8 cellular contexts compared by ENCODE assay signal in the genomic region with DNA sequence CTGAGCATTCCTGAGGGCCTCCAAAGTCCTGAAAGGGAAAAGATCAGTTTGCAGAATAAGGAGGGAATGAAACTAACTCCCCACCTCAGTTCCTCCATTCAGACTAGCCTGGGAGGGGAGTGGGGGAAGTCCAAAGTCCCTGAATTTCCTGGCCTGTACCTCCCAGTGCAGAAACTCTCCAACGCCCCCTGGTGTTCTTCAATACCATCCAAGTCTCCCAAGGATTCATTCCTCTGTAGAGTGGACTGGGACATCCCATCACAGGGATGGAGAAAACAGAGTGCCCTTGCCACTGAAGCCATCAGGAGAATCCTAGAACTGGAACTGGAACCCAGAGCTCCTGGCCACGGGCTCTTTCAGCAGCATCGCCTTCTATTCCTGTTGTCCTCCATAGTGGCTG. TPM values are rescaled to one million over a fixed set of nuclear protein-coding genes. Genes with fewer than 3 reads are reported as not detected.
DNase-seq lines count a peak whose midpoint lies in the region; ATAC-seq and TF ChIP-seq lines count a peak whose summit lies in the region.

No MANE protein-coding gene starts in this region.

- peaks cover 37% of the 10 kb centered on the region for H3K4me1 Mint-ChIP-seq in GM23338

- H3K36me3 Mint-ChIP-seq in GM23338 (ENCODE audit: low read depth) = no peaks in the 10 kb centered on the region; the same call in 2 of the 3 replicates

- peak overlapping the region; percentile 77; the same call in 1 of the 3 replicates for H3K4me3 Mint-ChIP-seq in GM23338

- H3K9me3 Mint-ChIP-seq in GM23338 = peaks cover 9% of the 10 kb centered on the region; the same call in 2 of the 3 replicates

- H3K27me3 Mint-ChIP-seq in GM23338 (ENCODE audit: insufficient read depth, low read depth, poor library complexity) = peaks cover 51% of the 10 kb centered on the region

- no peak for DNase-seq in AG09319 (ENCODE audit: extremely low read depth, low read depth)
- peak; percentile 93 for DNase-seq in GM23338 (ENCODE audit: low spot score)
- DNase-seq in RWPE2 (ENCODE audit: low spot score) = no peak
- peak; percentile 76 for DNase-seq in fibroblast of peridontal ligament (ENCODE audit: extremely low read depth)
- peak; percentile 25 for DNase-seq in pons (ENCODE audit: low spot score)
- no peak for DNase-seq in hippocampal formation (lab: John Stamatoyannopoulos, UW)
- DNase-seq in stimulated activated CD4-positive, alpha-beta T cell treated with anti-CD3 and anti-CD28 coated beads, Interleukin-4, amount 100 ng/mL, for 4 hours = no peak

- H4K20me1 ChIP-seq in GM23338 (replicated peaks; ENCODE audit: insufficient read depth) = no peaks in the 10 kb centered on the region

- no peaks in the 10 kb centered on the region for H3K9me3 ChIP-seq in RWPE2 (ENCODE audit: severe bottlenecking)

- H3K4me1 ChIP-seq in GM23338 (ENCODE audit: insufficient read depth) = peaks cover 23% of the 10 kb centered on the region
- no peaks in the 10 kb centered on the region for H3K4me1 ChIP-seq in RWPE2 (ENCODE audit: insufficient read depth, poor library complexity, severe bottlenecking)

- H3K36me3 ChIP-seq in GM23338 (ENCODE audit: insufficient read depth) = no peaks in the 10 kb centered on the region
- H3K36me3 ChIP-seq in RWPE2 (ENCODE audit: low read depth) = no peaks in the 10 kb centered on the region

- H3K27ac Mint-ChIP-seq in GM23338 = no peak overlapping the region

- H3F3A ChIP-seq in GM23338 (replicated peaks; ENCODE audit: low read depth) = peaks cover 2% of the 10 kb centered on the region; the same call in 1 of the 2 replicates

- H2AFZ ChIP-seq in GM23338 = peak overlapping the region; percentile 89; the same call in 1 of the 2 replicates

- no peaks in the 10 kb centered on the region; the same call in 1 of the 2 replicates for H3K79me2 ChIP-seq in GM23338 (replicated peaks; ENCODE audit: insufficient read depth)

- no peak overlapping the region for H3K4me3 ChIP-seq in GM23338
- H3K4me3 ChIP-seq in RWPE2 (ENCODE audit: severe bottlenecking) = no peak overlapping the region

- no peak overlapping the region for H3K27ac ChIP-seq in GM23338 (ENCODE audit: low read depth)
- H3K27ac ChIP-seq in RWPE2 (ENCODE audit: poor library complexity, severe bottlenecking) = no peak overlapping the region

- H3K27me3 ChIP-seq in GM23338 (ENCODE audit: insufficient read depth) (peaks cover 33% of the 10 kb centered on the region), RWPE2 (ENCODE audit: insufficient read depth, poor library complexity, severe bottlenecking) (no peaks in the 10 kb centered on the region)

- peak; percentile 57 for ATAC-seq in GM23338
- 0 out of 3 replicates have a peak, but pooled peaks have one; percentile 27 for ATAC-seq in RWPE2 (ENCODE audit: low read depth)
- no peak for ATAC-seq in HG03571 (IDR thresholded peaks at IDR 0.05; ENCODE audit: unreplicated experiment)

- H3K9me2 ChIP-seq in GM23338 (ENCODE audit: insufficient read depth) = no peaks in the 10 kb centered on the region

- TF ChIP-seq CTCF in AG09319 (IDR thresholded peaks at IDR 0.05; ENCODE audit: low read depth, low read length) = peak; percentile 79
- peak; percentile 78 to 88 for TF ChIP-seq CTCF in GM23338 (conservative IDR thresholded peaks at IDR 0.05; ENCODE audit: low read depth in 2 of 2)
- peak; percentile 63 for TF ChIP-seq CTCF in RWPE2 (IDR thresholded peaks at IDR 0.05; ENCODE audit: poor library complexity, severe bottlenecking)

- peak overlapping the region; percentile 98 for H3K4me2 ChIP-seq in GM23338

TF ChIP-seq in GM23338, 12 proteins besides CTCF, POLR2A, EP300 and RAD21 (continues in another document):
- TF ChIP-seq CREB1 (CRISPR knock-in tag; IDR thresholded peaks at IDR 0.05; ENCODE audit: low read depth) (no peak), ZNF114 (CRISPR knock-in tag; IDR thresholded peaks at IDR 0.05) (no peak), ZNF331 (CRISPR knock-in tag; IDR thresholded peaks at IDR 0.05; ENCODE audit: low read depth) (no peak), EZH2 (IDR thresholded peaks at IDR 0.05; ENCODE audit: low read depth, unreplicated experiment) (no peak), STAT1 (IDR thresholded peaks at IDR 0.05; ENCODE audit: unreplicated experiment) (no peak), EZH2phosphoT487 (IDR thresholded peaks at IDR 0.05; ENCODE audit: unreplicated experiment) (no peak)
- TF ChIP-seq, protein P1, sequence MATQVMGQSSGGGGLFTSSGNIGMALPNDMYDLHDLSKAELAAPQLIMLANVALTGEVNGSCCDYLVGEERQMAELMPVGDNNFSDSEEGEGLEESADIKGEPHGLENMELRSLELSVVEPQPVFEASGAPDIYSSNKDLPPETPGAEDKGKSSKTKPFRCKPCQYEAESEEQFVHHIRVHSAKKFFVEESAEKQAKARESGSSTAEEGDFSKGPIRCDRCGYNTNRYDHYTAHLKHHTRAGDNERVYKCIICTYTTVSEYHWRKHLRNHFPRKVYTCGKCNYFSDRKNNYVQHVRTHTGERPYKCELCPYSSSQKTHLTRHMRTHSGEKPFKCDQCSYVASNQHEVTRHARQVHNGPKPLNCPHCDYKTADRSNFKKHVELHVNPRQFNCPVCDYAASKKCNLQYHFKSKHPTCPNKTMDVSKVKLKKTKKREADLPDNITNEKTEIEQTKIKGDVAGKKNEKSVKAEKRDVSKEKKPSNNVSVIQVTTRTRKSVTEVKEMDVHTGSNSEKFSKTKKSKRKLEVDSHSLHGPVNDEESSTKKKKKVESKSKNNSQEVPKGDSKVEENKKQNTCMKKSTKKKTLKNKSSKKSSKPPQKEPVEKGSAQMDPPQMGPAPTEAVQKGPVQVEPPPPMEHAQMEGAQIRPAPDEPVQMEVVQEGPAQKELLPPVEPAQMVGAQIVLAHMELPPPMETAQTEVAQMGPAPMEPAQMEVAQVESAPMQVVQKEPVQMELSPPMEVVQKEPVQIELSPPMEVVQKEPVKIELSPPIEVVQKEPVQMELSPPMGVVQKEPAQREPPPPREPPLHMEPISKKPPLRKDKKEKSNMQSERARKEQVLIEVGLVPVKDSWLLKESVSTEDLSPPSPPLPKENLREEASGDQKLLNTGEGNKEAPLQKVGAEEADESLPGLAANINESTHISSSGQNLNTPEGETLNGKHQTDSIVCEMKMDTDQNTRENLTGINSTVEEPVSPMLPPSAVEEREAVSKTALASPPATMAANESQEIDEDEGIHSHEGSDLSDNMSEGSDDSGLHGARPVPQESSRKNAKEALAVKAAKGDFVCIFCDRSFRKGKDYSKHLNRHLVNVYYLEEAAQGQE (IDR thresholded peaks at IDR 0.05; ENCODE audit: unreplicated experiment) = no peak
- TF ChIP-seq, protein P2, sequence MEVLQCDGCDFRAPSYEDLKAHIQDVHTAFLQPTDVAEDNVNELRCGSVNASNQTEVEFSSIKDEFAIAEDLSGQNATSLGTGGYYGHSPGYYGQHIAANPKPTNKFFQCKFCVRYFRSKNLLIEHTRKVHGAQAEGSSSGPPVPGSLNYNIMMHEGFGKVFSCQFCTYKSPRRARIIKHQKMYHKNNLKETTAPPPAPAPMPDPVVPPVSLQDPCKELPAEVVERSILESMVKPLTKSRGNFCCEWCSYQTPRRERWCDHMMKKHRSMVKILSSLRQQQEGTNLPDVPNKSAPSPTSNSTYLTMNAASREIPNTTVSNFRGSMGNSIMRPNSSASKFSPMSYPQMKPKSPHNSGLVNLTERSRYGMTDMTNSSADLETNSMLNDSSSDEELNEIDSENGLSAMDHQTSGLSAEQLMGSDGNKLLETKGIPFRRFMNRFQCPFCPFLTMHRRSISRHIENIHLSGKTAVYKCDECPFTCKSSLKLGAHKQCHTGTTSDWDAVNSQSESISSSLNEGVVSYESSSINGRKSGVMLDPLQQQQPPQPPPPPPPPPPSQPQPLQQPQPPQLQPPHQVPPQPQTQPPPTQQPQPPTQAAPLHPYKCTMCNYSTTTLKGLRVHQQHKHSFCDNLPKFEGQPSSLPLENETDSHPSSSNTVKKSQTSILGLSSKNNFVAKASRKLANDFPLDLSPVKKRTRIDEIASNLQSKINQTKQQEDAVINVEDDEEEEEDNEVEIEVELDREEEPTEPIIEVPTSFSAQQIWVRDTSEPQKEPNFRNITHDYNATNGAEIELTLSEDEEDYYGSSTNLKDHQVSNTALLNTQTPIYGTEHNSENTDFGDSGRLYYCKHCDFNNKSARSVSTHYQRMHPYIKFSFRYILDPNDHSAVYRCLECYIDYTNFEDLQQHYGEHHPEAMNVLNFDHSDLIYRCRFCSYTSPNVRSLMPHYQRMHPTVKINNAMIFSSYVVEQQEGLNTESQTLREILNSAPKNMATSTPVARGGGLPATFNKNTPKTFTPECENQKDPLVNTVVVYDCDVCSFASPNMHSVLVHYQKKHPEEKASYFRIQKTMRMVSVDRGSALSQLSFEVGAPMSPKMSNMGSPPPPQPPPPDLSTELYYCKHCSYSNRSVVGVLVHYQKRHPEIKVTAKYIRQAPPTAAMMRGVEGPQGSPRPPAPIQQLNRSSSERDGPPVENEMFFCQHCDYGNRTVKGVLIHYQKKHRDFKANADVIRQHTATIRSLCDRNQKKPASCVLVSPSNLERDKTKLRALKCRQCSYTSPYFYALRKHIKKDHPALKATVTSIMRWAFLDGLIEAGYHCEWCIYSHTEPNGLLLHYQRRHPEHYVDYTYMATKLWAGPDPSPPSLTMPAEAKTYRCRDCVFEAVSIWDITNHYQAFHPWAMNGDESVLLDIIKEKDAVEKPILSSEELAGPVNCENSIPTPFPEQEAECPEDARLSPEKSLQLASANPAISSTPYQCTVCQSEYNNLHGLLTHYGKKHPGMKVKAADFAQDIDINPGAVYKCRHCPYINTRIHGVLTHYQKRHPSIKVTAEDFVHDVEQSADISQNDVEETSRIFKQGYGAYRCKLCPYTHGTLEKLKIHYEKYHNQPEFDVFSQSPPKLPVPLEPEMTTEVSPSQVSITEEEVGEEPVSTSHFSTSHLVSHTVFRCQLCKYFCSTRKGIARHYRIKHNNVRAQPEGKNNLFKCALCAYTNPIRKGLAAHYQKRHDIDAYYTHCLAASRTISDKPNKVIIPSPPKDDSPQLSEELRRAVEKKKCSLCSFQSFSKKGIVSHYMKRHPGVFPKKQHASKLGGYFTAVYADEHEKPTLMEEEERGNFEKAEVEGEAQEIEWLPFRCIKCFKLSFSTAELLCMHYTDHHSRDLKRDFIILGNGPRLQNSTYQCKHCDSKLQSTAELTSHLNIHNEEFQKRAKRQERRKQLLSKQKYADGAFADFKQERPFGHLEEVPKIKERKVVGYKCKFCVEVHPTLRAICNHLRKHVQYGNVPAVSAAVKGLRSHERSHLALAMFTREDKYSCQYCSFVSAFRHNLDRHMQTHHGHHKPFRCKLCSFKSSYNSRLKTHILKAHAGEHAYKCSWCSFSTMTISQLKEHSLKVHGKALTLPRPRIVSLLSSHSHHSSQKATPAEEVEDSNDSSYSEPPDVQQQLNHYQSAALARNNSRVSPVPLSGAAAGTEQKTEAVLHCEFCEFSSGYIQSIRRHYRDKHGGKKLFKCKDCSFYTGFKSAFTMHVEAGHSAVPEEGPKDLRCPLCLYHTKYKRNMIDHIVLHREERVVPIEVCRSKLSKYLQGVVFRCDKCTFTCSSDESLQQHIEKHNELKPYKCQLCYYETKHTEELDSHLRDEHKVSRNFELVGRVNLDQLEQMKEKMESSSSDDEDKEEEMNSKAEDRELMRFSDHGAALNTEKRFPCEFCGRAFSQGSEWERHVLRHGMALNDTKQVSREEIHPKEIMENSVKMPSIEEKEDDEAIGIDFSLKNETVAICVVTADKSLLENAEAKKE (CRISPR knock-in tag; IDR thresholded peaks at IDR 0.05) = no peak

RNA-seq across cellular contexts. Expression of a gene that starts 1.6 kb away (rescaled TPM):
- total RNA-seq in GM23338 (2014; rRNA removed; shearing (Covaris generic)) = 7.1 and 8.6 TPM in 2 replicates
- 5.1 and 5.2 TPM in 2 replicates for polyA plus RNA-seq in GM23338 (2016; fragmentation: Nextera tagmentation; extraction: Ambion mirVana)

Comparison
In these comparisons a context has a peak if more than half of its experiments do, and no peak if none do; other contexts are left out.
1. DNase-seq: peak in GM23338 (single experiment), fibroblast of peridontal ligament (single experiment) and pons (single experiment); none in AG09319 (single experiment), RWPE2 (single experiment), hippocampal formation (0 of 2) and stimulated activated CD4-positive, alpha-beta T cell treated with anti-CD3 and anti-CD28 coated beads, Interleukin-4, amount 100 ng/mL, for 4 hours (0 of 2).
2. Peak in every context shown above with its lines, with median percentiles within 50 percentile points of each other: CTCF ChIP-seq.